In the genomic region with DNA sequence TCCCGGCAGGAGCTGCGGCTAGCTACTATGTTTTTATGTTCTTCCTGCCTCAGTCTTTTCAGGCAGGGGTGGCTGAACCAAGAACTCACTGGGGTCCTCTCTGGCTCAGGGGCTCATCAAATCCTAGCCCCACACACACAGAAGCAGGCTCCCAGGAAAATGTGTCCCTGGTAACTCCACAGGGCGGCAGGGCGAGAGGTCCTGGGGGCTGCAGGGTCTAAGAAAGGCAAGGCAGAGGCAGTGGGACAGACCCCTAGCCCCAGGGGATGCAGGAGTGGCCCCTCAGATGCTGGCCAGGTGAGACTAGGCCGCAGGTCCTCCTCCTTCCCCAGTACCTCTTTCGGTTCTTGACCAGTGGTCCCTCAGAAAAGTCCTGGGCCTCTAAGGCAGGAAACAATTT, we compare ENCODE assay signal across 9 cellular contexts. TPM values are rescaled to one million over a fixed set of nuclear protein-coding genes. Genes with fewer than 3 reads are reported as not detected.
DNase-seq lines count a peak whose midpoint lies in the region; ATAC-seq and TF ChIP-seq lines count a peak whose summit lies in the region.
"Had no signal": no experiment of that assay in that cellular context is flagged by ENCODE, and none has a peak within 500 bp of the region (broad histone marks: within the 10 kb centered on the region; RNA-seq: fewer than 3 reads in every experiment).

No MANE protein-coding gene starts in this region.

- no peak for TF ChIP-seq EP300 in stomach (IDR thresholded peaks at IDR 0.05)

- H3K4me3 ChIP-seq in SU-DHL-6 (ENCODE audit: insufficient read depth, low read length, poor library complexity, severe bottlenecking), result peak overlapping the region; percentile 42
- no peak overlapping the region for H3K4me3 ChIP-seq in right cardiac atrium (ENCODE audit: low read length)
- no peak overlapping the region for H3K4me3 ChIP-seq in stomach

- peak overlapping the region; percentile 86 for H3K27ac Mint-ChIP-seq in activated CD4-positive, alpha-beta T cell treated with anti-CD3 and anti-CD28 coated beads, Interleukin-2, amount 10 ng/mL, durations not matched to agents 24 days and 14 days

- peaks cover 17% of the 10 kb centered on the region for H3K36me3 ChIP-seq in SU-DHL-6 (ENCODE audit: low read length)
- peaks cover 37 to 64% (median 55%) of the 10 kb centered on the region in 4 donors for H3K36me3 ChIP-seq in stomach

- peaks cover 35% of the 10 kb centered on the region for H3K79me2 ChIP-seq in SU-DHL-6 (ENCODE audit: insufficient read depth, low read length)

- no peak for TF ChIP-seq POLR2A in stomach (IDR thresholded peaks at IDR 0.05)

- 0 out of 2 replicates have a peak, but pooled peaks cover 4% of the 10 kb centered on the region for H3K9me3 ChIP-seq in SU-DHL-6 (ENCODE audit: insufficient read depth, low read length)
- no peaks in the 10 kb centered on the region for H3K9me3 ChIP-seq in right cardiac atrium (ENCODE audit: control insufficient read depth, low read length)
- no peaks in the 10 kb centered on the region for H3K9me3 ChIP-seq in stomach

- H3K4me1 ChIP-seq in right cardiac atrium (ENCODE audit: control insufficient read depth, insufficient read depth, low read length) (peaks cover 22% of the 10 kb centered on the region), stomach (peaks cover 62 to 85% (median 79%) of the 10 kb centered on the region in 4 donors)

- no peak overlapping the region for H2AFZ ChIP-seq in SU-DHL-6 (ENCODE audit: low read depth, low read length, severe bottlenecking)

- H3K27me3 Mint-ChIP-seq in activated CD4-positive, alpha-beta T cell treated with anti-CD3 and anti-CD28 coated beads, Interleukin-2, amount 10 ng/mL, durations not matched to agents 24 days and 14 days, result no peaks in the 10 kb centered on the region

- no peaks in the 10 kb centered on the region for H3K9me2 ChIP-seq in SU-DHL-6 (replicated peaks; ENCODE audit: insufficient read depth, low read length)

- H4K20me1 ChIP-seq in SU-DHL-6 (ENCODE audit: low read depth, low read length), result no peaks in the 10 kb centered on the region

- peaks cover 6% of the 10 kb centered on the region for H3K9me3 Mint-ChIP-seq in activated CD4-positive, alpha-beta T cell treated with anti-CD3 and anti-CD28 coated beads, Interleukin-2, amount 10 ng/mL, durations not matched to agents 24 days and 14 days

- peak overlapping the region; percentile 68 for H3K4me2 ChIP-seq in SU-DHL-6 (ENCODE audit: low read depth, low read length, poor library complexity, severe bottlenecking)

- no peak for ATAC-seq in right cardiac atrium
- no peak for ATAC-seq in GM19328 (IDR thresholded peaks at IDR 0.05; ENCODE audit: unreplicated experiment)
- ATAC-seq in HG03442 (IDR thresholded peaks at IDR 0.05; ENCODE audit: unreplicated experiment), result no peak

- intact Hi-C loops in activated CD4-positive, alpha-beta T cell treated with anti-CD3 and anti-CD28 coated beads, Interleukin-2, amount 10 ng/mL, durations not matched to agents 24 days and 14 days (cut with micrococcal nuclease), result loop anchor here (5.0 kb wide), 1 partner anchor 91 kb away; no protein-coding TSS in a partner anchor
- intact Hi-C loops in right cardiac atrium (cut with DNase I) (loop anchor here in 1 of 4 donors (5.0 kb wide), 1 partner anchor 51 kb away; a partner anchor contains a TSS), stomach (cut with DNase I; ENCODE audit: low total_unique reads) (no loop called here)

- peak overlapping the region; percentile 99 for H3K27ac ChIP-seq in SU-DHL-6 (ENCODE audit: low read depth, low read length)
- peak overlapping the region; percentile 64 for H3K27ac ChIP-seq in right cardiac atrium (ENCODE audit: low read length)
- H3K27ac ChIP-seq in stomach, result peak overlapping the region in 4 of 5 donors; percentile 66 to 88 (median 84)

- H3K27me3 ChIP-seq in SU-DHL-6 (ENCODE audit: low read length) (no peaks in the 10 kb centered on the region), right cardiac atrium (ENCODE audit: control insufficient read depth, insufficient read depth) (no peaks in the 10 kb centered on the region), stomach (no peaks in the 10 kb centered on the region)

- H3K4me3 Mint-ChIP-seq in activated CD4-positive, alpha-beta T cell treated with anti-CD3 and anti-CD28 coated beads, Interleukin-2, amount 10 ng/mL, durations not matched to agents 24 days and 14 days, result no peak overlapping the region
- H3K4me3 Mint-ChIP-seq: nephron progenitor cell had no signal

- TF ChIP-seq CTCF in SU-DHL-6 (IDR thresholded peaks at IDR 0.05; ENCODE audit: insufficient read depth, low read length, poor library complexity, severe bottlenecking), result no peak
- TF ChIP-seq CTCF in stomach (IDR thresholded peaks at IDR 0.05), result no peak

- 85% methylated on average over 6 of the region's 6 CpGs for WGBS in right cardiac atrium
- WGBS in stomach, 5 donors, result 79 to 93% (median 88%) methylated on average over 5 to 6 of the region's 6 CpGs

- H3K9ac ChIP-seq in SU-DHL-6 (ENCODE audit: low read length), result peak overlapping the region; percentile 66

- peaks cover 38% of the 10 kb centered on the region for H3F3A ChIP-seq in SU-DHL-6 (ENCODE audit: insufficient read depth)

- H3K36me3 Mint-ChIP-seq in activated CD4-positive, alpha-beta T cell treated with anti-CD3 and anti-CD28 coated beads, Interleukin-2, amount 10 ng/mL, durations not matched to agents 24 days and 14 days (ENCODE audit: low read depth), result peaks cover 60% of the 10 kb centered on the region

- peaks cover 44% of the 10 kb centered on the region for H3K4me1 Mint-ChIP-seq in activated CD4-positive, alpha-beta T cell treated with anti-CD3 and anti-CD28 coated beads, Interleukin-2, amount 10 ng/mL, durations not matched to agents 24 days and 14 days

- DNase-seq in activated CD4-positive, alpha-beta T cell treated with anti-CD3 and anti-CD28 coated beads, Interleukin-2, amount 10 ng/mL, durations not matched to agents 24 days and 14 days, result no peak
- DNase-seq in activated CD4-positive, alpha-beta T cell treated with anti-CD3 and anti-CD28 coated beads for 1 hour, result no peak
- DNase-seq in right cardiac atrium (peak in 1 of 3 donors; percentile 32), stomach (no peak), SW 1271 (lab: John Stamatoyannopoulos, UW) (no peak)
- DNase-seq: nephron progenitor cell had no signal

RNA-seq across cellular contexts. Expression of a gene that starts 48.9 kb away (rescaled TPM):
- total RNA-seq in activated CD4-positive, alpha-beta T cell treated with anti-CD3 and anti-CD28 coated beads, Interleukin-2, amount 10 ng/mL, durations not matched to agents 24 days and 14 days, result not detected in 2 replicates
- total RNA-seq in right cardiac atrium (10 to 100 TPM in 3 of 4 donors, 1 to 10 TPM in 1; 9.3 to 15.6 (median 12.6) TPM), stomach (1 to 10 TPM; 2.6 to 4.0 (median 3.5) TPM)
- polyA plus RNA-seq in right cardiac atrium (18.5 TPM), stomach (10 to 100 TPM in 2 of 3 donors, 1 to 10 TPM in 1; 8.4 to 22.4 (median 20.9) TPM)

RNA-seq across cellular contexts. Expression of a gene that starts 50.1 kb away (rescaled TPM):
- 55.3 and 66.2 TPM in 2 replicates for total RNA-seq in activated CD4-positive, alpha-beta T cell treated with anti-CD3 and anti-CD28 coated beads, Interleukin-2, amount 10 ng/mL, durations not matched to agents 24 days and 14 days
- total RNA-seq in right cardiac atrium (10 to 100 TPM; 31.2 to 37.7 (median 34.2) TPM), stomach (10 to 100 TPM in 4 of 5 donors, 1 to 10 TPM in 1; 2.9 to 55.3 (median 38.4) TPM)
- polyA plus RNA-seq in right cardiac atrium (58.0 TPM), stomach (10 to 100 TPM; 84.2 to 88.7 (median 84.5) TPM)

RNA-seq across cellular contexts. Expression of a gene that starts 53.0 kb away (rescaled TPM):
- 115 and 119 TPM in 2 replicates for total RNA-seq in activated CD4-positive, alpha-beta T cell treated with anti-CD3 and anti-CD28 coated beads, Interleukin-2, amount 10 ng/mL, durations not matched to agents 24 days and 14 days
- total RNA-seq in right cardiac atrium (10 to 100 TPM; 15.9 to 20.1 (median 17.3) TPM), stomach (100 to 1,000 TPM in 4 of 5 donors, 10 to 100 TPM in 1; 50.9 to 653 (median 247) TPM)
- polyA plus RNA-seq in right cardiac atrium (13.7 TPM), stomach (100 to 1,000 TPM in 1 of 3 donors, 10 to 100 TPM in 2; 35.0 to 193 (median 49.2) TPM)
